Comparison of ENCODE assay signal across 4 cellular contexts in genomic region chr3:87324609-87325008, GRCh38. TPM values are rescaled to one million over a fixed set of nuclear protein-coding genes. Genes with fewer than 3 reads are reported as not detected.
"Had no signal": no experiment of that assay in that cellular context is flagged by ENCODE, and none has a peak within 500 bp of the region (broad histone marks: within the 10 kb centered on the region; RNA-seq: fewer than 3 reads in every experiment).

No MANE protein-coding gene starts in this region.

- DNase-seq: GDM1, GF-D8 had no signal

- ATAC-seq: GM12878 had no signal

RNA-seq across cellular contexts. Expression of gene POU1F1, which starts 48.2 kb away (rescaled TPM):
- total RNA-seq: G401, GM12878 had no signal
